In genomic region chr11:64186205-64187165, GRCh38 we compare ENCODE assay signal across 1 cellular context.
TF ChIP-seq lines count a peak whose summit lies in the region.

No MANE protein-coding gene starts in this region.

TF ChIP-seq in HepG2, 621 proteins besides CTCF, POLR2A, EP300 and RAD21 (continued from another document and continues in another):
- TF ChIP-seq ZNF646 (CRISPR knock-in tag; IDR thresholded peaks at IDR 0.05): no peak
- no peak for TF ChIP-seq JARID2 (CRISPR knock-in tag; IDR thresholded peaks at IDR 0.05; ENCODE audit: insufficient replicate concordance)
- no peak for TF ChIP-seq NFE2 (CRISPR knock-in tag; IDR thresholded peaks at IDR 0.05)
- no peak for TF ChIP-seq IRF1 (CRISPR knock-in tag; IDR thresholded peaks at IDR 0.05; ENCODE audit: low read depth)
- no peak for TF ChIP-seq BCL3 (CRISPR knock-in tag; IDR thresholded peaks at IDR 0.05)
- 0 out of 2 replicates have a peak, but pooled peaks have one; percentile 10 for TF ChIP-seq ZBTB14 (CRISPR knock-in tag; IDR thresholded peaks at IDR 0.05)
- TF ChIP-seq POLR2AphosphoS5 (IDR thresholded peaks at IDR 0.05; ENCODE audit: low read depth, low read length): peak; percentile 73
- TF ChIP-seq HMGXB4 (CRISPR knock-in tag; IDR thresholded peaks at IDR 0.05; ENCODE audit: borderline replicate concordance in 1 of 2, low read depth in 1 of 2): peak in 1 of 2 experiments; percentile 79; a peak in 1 of 4 replicates
- TF ChIP-seq IRX3 (CRISPR knock-in tag; IDR thresholded peaks at IDR 0.05; ENCODE audit: borderline replicate concordance, low read depth): no peak
- TF ChIP-seq ZNF710 (CRISPR knock-in tag; IDR thresholded peaks at IDR 0.05; ENCODE audit: borderline replicate concordance): 0 out of 2 replicates have a peak, but pooled peaks have one; percentile 42
- TF ChIP-seq ZNF331 (CRISPR knock-in tag; IDR thresholded peaks at IDR 0.05): no peak
- no peak for TF ChIP-seq ZFYVE20 (CRISPR knock-in tag; IDR thresholded peaks at IDR 0.05; ENCODE audit: borderline replicate concordance, low read depth)
- no peak for TF ChIP-seq TBL1XR1 (IDR thresholded peaks at IDR 0.05; ENCODE audit: borderline replicate concordance, low read length, partially characterized antibody)
- 0 out of 2 replicates have a peak, but pooled peaks have one; percentile 17 for TF ChIP-seq MTERF4 (CRISPR knock-in tag; IDR thresholded peaks at IDR 0.05)
- no peak for TF ChIP-seq ZNF318 (CRISPR knock-in tag; IDR thresholded peaks at IDR 0.05)
- no peak for TF ChIP-seq SUZ12 (IDR thresholded peaks at IDR 0.05; ENCODE audit: low read depth, low read length)
- no peak for TF ChIP-seq ZNF784 (CRISPR knock-in tag; IDR thresholded peaks at IDR 0.05; ENCODE audit: borderline replicate concordance)
- no peak for TF ChIP-seq ZFP36L2 (CRISPR knock-in tag; IDR thresholded peaks at IDR 0.05)
- TF ChIP-seq BRF2 (CRISPR knock-in tag; IDR thresholded peaks at IDR 0.05): no peak
- TF ChIP-seq CEBPB (IDR thresholded peaks at IDR 0.05; ENCODE audit: borderline replicate concordance, low read depth, low read length): no peak
- peak; percentile 24; the same call in 1 of the 2 replicates for TF ChIP-seq ZNF292 (CRISPR knock-in tag; IDR thresholded peaks at IDR 0.05; ENCODE audit: borderline replicate concordance, low read depth)
- TF ChIP-seq ZNF816 (CRISPR knock-in tag; IDR thresholded peaks at IDR 0.05; ENCODE audit: borderline replicate concordance): no peak
